Comparison of ENCODE assay signal across 8 cellular contexts in the genomic region with DNA sequence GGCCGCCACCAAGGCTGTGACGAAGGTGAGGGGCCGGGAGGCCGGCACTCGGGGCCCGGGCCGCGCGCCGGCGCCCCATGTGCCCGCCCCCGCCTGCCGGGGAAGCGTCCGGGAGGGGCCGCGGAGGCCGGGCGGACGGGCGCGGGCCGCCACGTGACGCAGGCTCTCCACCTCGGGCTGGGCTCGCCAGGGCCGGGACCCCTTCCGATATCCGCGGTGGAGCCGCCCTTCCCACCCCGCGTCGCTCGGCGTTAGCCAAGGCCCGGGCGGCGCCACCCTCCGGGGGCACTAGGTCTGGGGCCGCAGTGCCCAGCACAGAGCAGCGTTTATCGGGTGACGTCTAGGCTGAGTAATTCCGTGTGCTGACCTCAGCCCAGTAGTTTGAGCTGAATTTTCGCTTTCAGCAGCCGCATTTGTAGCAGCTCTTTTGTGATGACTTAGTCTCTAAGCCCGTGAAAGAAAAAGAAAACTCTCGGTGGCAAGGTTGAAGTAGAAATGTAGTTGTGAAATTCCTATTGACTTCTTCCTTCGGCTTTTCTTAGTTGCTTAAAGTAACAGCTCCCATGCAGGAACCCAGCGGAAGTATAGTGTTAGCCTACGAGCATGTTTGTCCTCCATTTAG. TPM values are rescaled to one million over a fixed set of nuclear protein-coding genes. Genes with fewer than 3 reads are reported as not detected.
DNase-seq lines count a peak whose midpoint lies in the region; ATAC-seq, FAIRE-seq and TF ChIP-seq lines count a peak whose summit lies in the region.

No MANE protein-coding gene starts in this region.

- peaks cover 63% of the 10 kb centered on the region for H3K4me1 Mint-ChIP-seq in activated CD4-positive, alpha-beta T cell treated with anti-CD3 and anti-CD28 coated beads, Interleukin-2, amount 10 ng/mL, durations not matched to agents 7 days and 5 days

- peak overlapping the region; percentile 98 for H3K9ac ChIP-seq in mesendoderm (ENCODE audit: low read length)

- H3K23ac ChIP-seq in mesendoderm (ENCODE audit: low read length): no peak overlapping the region

- TF ChIP-seq RAD21 in A549 (conservative IDR thresholded peaks at IDR 0.05 in 1 of 2, IDR thresholded peaks at IDR 0.05 in 1 of 2): 0 out of 5 replicates have a peak, but pooled peaks of 1 of the 2 experiments have one; percentile 13

- peak overlapping the region; percentile 83 for H3K4me2 ChIP-seq in A549
- H3K4me2 ChIP-seq in mesendoderm (ENCODE audit: low read length): peak overlapping the region; percentile 52

- H3K36me3 ChIP-seq in ectodermal cell (ENCODE audit: control insufficient read depth, insufficient read depth, low read length) (peaks cover 18% of the 10 kb centered on the region), mesendoderm (ENCODE audit: control insufficient read depth, insufficient read depth, low read length) (peaks cover 3% of the 10 kb centered on the region)

- FAIRE-seq in A549 (lab: Jason Lieb, UNC): no peak

- ATAC-seq in A549 (peak; percentile 18 to 49), GM19324 (IDR thresholded peaks at IDR 0.05; ENCODE audit: low FRiP score, unreplicated experiment) (peak; percentile 34), HG03460 (IDR thresholded peaks at IDR 0.05; ENCODE audit: unreplicated experiment) (peak; percentile 26)

- no peak for TF ChIP-seq EP300 in A549 (IDR thresholded peaks at IDR 0.05)

- no peak overlapping the region for H4K8ac ChIP-seq in mesendoderm (ENCODE audit: low read depth, low read length)

- H4K5ac ChIP-seq in mesendoderm (ENCODE audit: low read length): no peak overlapping the region

- peak overlapping the region; percentile 95 to 100 for H3K27ac ChIP-seq in A549
- H3K27ac ChIP-seq in ectodermal cell (ENCODE audit: insufficient read depth, low read depth, low read length, poor library complexity, severe bottlenecking): peak overlapping the region; percentile 11
- peak overlapping the region; percentile 99 for H3K27ac ChIP-seq in mesendoderm (ENCODE audit: low read depth, low read length)

- no peak overlapping the region for H2AK5ac ChIP-seq in mesendoderm (ENCODE audit: low read length)

- peaks cover 2% of the 10 kb centered on the region for H3K79me1 ChIP-seq in mesendoderm (ENCODE audit: low read length)

- TF ChIP-seq CTCF in A549 (IDR thresholded peaks at IDR 0.05): no peak

- H3K4me1 ChIP-seq in A549 (peaks cover 54% of the 10 kb centered on the region), ectodermal cell (ENCODE audit: control insufficient read depth, insufficient read depth, low read length) (peaks cover 10% of the 10 kb centered on the region), mesendoderm (ENCODE audit: control insufficient read depth, low read depth, low read length) (no peaks in the 10 kb centered on the region)

- H3K27me3 Mint-ChIP-seq in activated CD4-positive, alpha-beta T cell treated with anti-CD3 and anti-CD28 coated beads, Interleukin-2, amount 10 ng/mL, durations not matched to agents 7 days and 5 days: no peaks in the 10 kb centered on the region

- no peaks in the 10 kb centered on the region for H3K9me3 ChIP-seq in A549
- H3K9me3 ChIP-seq in ectodermal cell (ENCODE audit: control insufficient read depth, low read length): no peaks in the 10 kb centered on the region

- H3K4me3 Mint-ChIP-seq in activated CD4-positive, alpha-beta T cell treated with anti-CD3 and anti-CD28 coated beads, Interleukin-2, amount 10 ng/mL, durations not matched to agents 7 days and 5 days: peak overlapping the region; percentile 93

- 2% methylated on average over 11 of the region's 54 CpGs for WGBS in A549 (ENCODE audit: missing lambda C conversion rate)
- 0% methylated on average over 54 of the region's 54 CpGs for WGBS in ectodermal cell, 2 experiments
- WGBS in mesendoderm (ENCODE audit: extremely low coverage, insufficient coverage, low lambda C conversion rate): no CpG with 5 or more reads among the region's 54 CpGs

- H3K4me3 ChIP-seq in A549 (peak overlapping the region; percentile 86), ectodermal cell (ENCODE audit: insufficient read depth, low read depth, low read length) (peak overlapping the region; percentile 83), mesendoderm (ENCODE audit: low read length) (peak overlapping the region; percentile 99)

- H3K4ac ChIP-seq in mesendoderm (ENCODE audit: low read depth, low read length): peak overlapping the region; percentile 93

- H3K27ac Mint-ChIP-seq in activated CD4-positive, alpha-beta T cell treated with anti-CD3 and anti-CD28 coated beads, Interleukin-2, amount 10 ng/mL, durations not matched to agents 7 days and 5 days: peak overlapping the region; percentile 95

- H2BK5ac ChIP-seq in mesendoderm (ENCODE audit: low read length): peak overlapping the region; percentile 52

- CTCF ChIA-PET in A549 (lab: Yijun Ruan, JAX): interaction anchor here (0.5 to 1.4 kb wide), 5 partner anchors 11 to 843 kb away, joined by 3 to 7 read pairs (median 3); no protein-coding TSS in a partner anchor
- CTCF ChIA-PET in activated CD4-positive, alpha-beta T cell treated with anti-CD3 and anti-CD28 coated beads, Interleukin-2, amount 10 ng/mL, durations not matched to agents 7 days and 5 days (lab: Charles Lee): interaction anchor here (0.5 to 1.4 kb wide), 7 partner anchors 10 to 201 kb away, joined by 3 to 5 read pairs (median 3); no protein-coding TSS in a partner anchor

- no peak overlapping the region for H2BK15ac ChIP-seq in mesendoderm (replicated peaks; ENCODE audit: low read depth)

- H3K56ac ChIP-seq in mesendoderm (ENCODE audit: low read length): peak overlapping the region; percentile 99

- DNase-seq in A549 (ENCODE audit: low read depth in 1 of 2, low spot score in 1 of 2) (peak in 1 of 2 experiments; percentile 39), mesendoderm (peak; percentile 80), NCI-H2029 treated with DMSO at 0.1 percent for 48 hours (lab: John Stamatoyannopoulos, UW) (no peak)
- DNase-seq in activated CD4-positive, alpha-beta T cell treated with anti-CD3 and anti-CD28 coated beads, Interleukin-2, amount 10 ng/mL, durations not matched to agents 7 days and 5 days: peak; percentile 60
- DNase-seq in stimulated activated CD8-positive, alpha-beta memory T cell treated with anti-CD3 and anti-CD28 coated beads, Interleukin-2, amount 100 ng/mL, for 1 hour (ENCODE audit: low read depth in 2 of 2): peak; percentile 46 to 53

- POLR2A ChIA-PET in A549 (lab: Yijun Ruan, JAX): interaction anchor here (1.5 to 2.6 kb wide), 5 partner anchors 10 to 110 kb away, joined by 3 to 17 read pairs (median 8); no protein-coding TSS in a partner anchor
- POLR2A ChIA-PET in activated CD4-positive, alpha-beta T cell treated with anti-CD3 and anti-CD28 coated beads, Interleukin-2, amount 10 ng/mL, durations not matched to agents 7 days and 5 days (lab: Charles Lee): interaction anchor here (0.9 kb wide), 1 partner anchor 133 kb away, joined by 4 read pairs; no protein-coding TSS in a partner anchor

- H3K9me3 Mint-ChIP-seq in activated CD4-positive, alpha-beta T cell treated with anti-CD3 and anti-CD28 coated beads, Interleukin-2, amount 10 ng/mL, durations not matched to agents 7 days and 5 days: no peaks in the 10 kb centered on the region

- peak overlapping the region; percentile 97 for H3K18ac ChIP-seq in mesendoderm (ENCODE audit: low read length)

- peaks cover 46% of the 10 kb centered on the region for H3K36me3 Mint-ChIP-seq in activated CD4-positive, alpha-beta T cell treated with anti-CD3 and anti-CD28 coated beads, Interleukin-2, amount 10 ng/mL, durations not matched to agents 7 days and 5 days (ENCODE audit: low read depth)

- H3K27me3 ChIP-seq in ectodermal cell (ENCODE audit: control insufficient read depth, insufficient read depth, low read length, poor library complexity, severe bottlenecking): no peaks in the 10 kb centered on the region
- H3K27me3 ChIP-seq in mesendoderm (ENCODE audit: insufficient read depth, low read length, poor library complexity): no peaks in the 10 kb centered on the region

- peaks cover 43% of the 10 kb centered on the region for H3K79me2 ChIP-seq in mesendoderm (ENCODE audit: control insufficient read depth, insufficient read depth, low read length)

- peak overlapping the region; percentile 35 for H2BK120ac ChIP-seq in mesendoderm (ENCODE audit: low read depth, low read length)

- no peak; the same call in 1 of the 2 replicates for TF ChIP-seq POLR2A in A549 (IDR thresholded peaks at IDR 0.05; ENCODE audit: low read length)

TF ChIP-seq in A549, 52 proteins besides CTCF, POLR2A, EP300 and RAD21 (continues in another document):
- TF ChIP-seq MYC (IDR thresholded peaks at IDR 0.05; ENCODE audit: borderline replicate concordance, low read length) (0 out of 2 replicates have a peak, but pooled peaks have one; percentile 21), NPAS2 (CRISPR knock-in tag; IDR thresholded peaks at IDR 0.05; ENCODE audit: borderline replicate concordance) (0 out of 2 replicates have a peak, but pooled peaks have one; percentile 13)
- TF ChIP-seq, protein P1, sequence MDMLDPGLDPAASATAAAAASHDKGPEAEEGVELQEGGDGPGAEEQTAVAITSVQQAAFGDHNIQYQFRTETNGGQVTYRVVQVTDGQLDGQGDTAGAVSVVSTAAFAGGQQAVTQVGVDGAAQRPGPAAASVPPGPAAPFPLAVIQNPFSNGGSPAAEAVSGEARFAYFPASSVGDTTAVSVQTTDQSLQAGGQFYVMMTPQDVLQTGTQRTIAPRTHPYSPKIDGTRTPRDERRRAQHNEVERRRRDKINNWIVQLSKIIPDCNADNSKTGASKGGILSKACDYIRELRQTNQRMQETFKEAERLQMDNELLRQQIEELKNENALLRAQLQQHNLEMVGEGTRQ (IDR thresholded peaks at IDR 0.05): peak; percentile 31; the same call in 1 of the 2 replicates

RNA-seq across cellular contexts. Expression of a gene that starts 0.9 kb away (rescaled TPM):
- polyA plus RNA-seq in A549 (2011; rRNA removed): 94.0 and 120 TPM in 2 replicates
- polyA plus RNA-seq in A549 (2012; cell fraction: cytosol; rRNA removed): 22.4 and 24.2 TPM in 2 replicates
- polyA plus RNA-seq in A549 (2012; cell fraction: nucleus; rRNA removed): 8.1 and 14.0 TPM in 2 replicates
- polyA plus RNA-seq in A549 (2017; fragmentation: RNase III; extraction: RNeasy Plus Mini Kit Qiagen cat#74134 plus additional on column Dnase treatment): 101 to 114 TPM (median 104 TPM) in 3 replicates
- 45.7 and 47.9 TPM in 2 replicates for polyA minus RNA-seq in A549 (2011; rRNA and poly(A)+ RNA removed)
- 100 to 1,000 TPM; 177 to 196 TPM for total RNA-seq in activated CD4-positive, alpha-beta T cell treated with anti-CD3 and anti-CD28 coated beads, Interleukin-2, amount 10 ng/mL, durations not matched to agents 7 days and 5 days
- polyA plus RNA-seq in ectodermal cell (2013, experiment 1 of 4): 192 TPM
- polyA plus RNA-seq in ectodermal cell (2013, experiment 2 of 4): 205 TPM
- 148 TPM for polyA plus RNA-seq in ectodermal cell (2013, experiment 3 of 4)
- polyA plus RNA-seq in ectodermal cell (2013, experiment 4 of 4): 167 TPM
- 126 TPM for polyA plus RNA-seq in mesendoderm (2013, experiment 1 of 2)
- 124 TPM for polyA plus RNA-seq in mesendoderm (2013, experiment 2 of 2)

Comparison
In these comparisons a context has a peak if more than half of its experiments do, and no peak if none do; other contexts are left out.
1. H3K27ac ChIP-seq: peak in every context shown above with its lines; median percentile 99 in mesendoderm; 98 in A549; 11 in ectodermal cell.